1 cellular context compared by ENCODE assay signal in the genomic region with DNA sequence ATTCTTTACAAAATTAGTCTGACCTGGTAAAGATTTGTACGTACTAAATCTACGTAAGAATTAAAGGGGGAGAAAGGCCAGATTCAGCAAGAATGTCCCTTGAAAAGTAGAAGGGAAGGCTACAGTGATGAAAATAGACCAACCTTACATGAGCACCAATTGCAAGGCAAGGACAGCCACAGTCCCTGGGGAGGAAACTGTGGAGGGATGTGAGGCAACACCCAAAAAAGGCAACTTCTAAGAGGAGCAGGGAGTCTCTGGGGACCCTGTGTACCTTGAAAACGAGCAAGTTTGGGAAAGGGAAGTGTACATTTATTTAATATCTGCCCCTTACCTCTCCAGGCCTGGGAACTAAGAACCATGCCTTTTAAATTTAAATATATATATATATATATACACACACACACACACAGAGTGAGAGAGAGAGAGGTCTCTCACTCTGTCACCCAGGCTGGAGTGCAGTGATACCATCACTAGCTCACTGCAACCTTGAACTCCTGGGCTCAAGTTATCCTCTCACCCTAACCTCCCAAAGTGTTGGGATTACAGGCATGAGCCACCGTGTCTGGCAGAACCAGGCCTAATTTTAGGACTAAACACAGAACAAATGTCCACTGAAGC.
TF ChIP-seq lines count a peak whose summit lies in the region.

No MANE protein-coding gene starts in this region.

TF ChIP-seq in GM23338, 12 proteins besides CTCF, POLR2A, EP300 and RAD21:
- TF ChIP-seq, protein P1, sequence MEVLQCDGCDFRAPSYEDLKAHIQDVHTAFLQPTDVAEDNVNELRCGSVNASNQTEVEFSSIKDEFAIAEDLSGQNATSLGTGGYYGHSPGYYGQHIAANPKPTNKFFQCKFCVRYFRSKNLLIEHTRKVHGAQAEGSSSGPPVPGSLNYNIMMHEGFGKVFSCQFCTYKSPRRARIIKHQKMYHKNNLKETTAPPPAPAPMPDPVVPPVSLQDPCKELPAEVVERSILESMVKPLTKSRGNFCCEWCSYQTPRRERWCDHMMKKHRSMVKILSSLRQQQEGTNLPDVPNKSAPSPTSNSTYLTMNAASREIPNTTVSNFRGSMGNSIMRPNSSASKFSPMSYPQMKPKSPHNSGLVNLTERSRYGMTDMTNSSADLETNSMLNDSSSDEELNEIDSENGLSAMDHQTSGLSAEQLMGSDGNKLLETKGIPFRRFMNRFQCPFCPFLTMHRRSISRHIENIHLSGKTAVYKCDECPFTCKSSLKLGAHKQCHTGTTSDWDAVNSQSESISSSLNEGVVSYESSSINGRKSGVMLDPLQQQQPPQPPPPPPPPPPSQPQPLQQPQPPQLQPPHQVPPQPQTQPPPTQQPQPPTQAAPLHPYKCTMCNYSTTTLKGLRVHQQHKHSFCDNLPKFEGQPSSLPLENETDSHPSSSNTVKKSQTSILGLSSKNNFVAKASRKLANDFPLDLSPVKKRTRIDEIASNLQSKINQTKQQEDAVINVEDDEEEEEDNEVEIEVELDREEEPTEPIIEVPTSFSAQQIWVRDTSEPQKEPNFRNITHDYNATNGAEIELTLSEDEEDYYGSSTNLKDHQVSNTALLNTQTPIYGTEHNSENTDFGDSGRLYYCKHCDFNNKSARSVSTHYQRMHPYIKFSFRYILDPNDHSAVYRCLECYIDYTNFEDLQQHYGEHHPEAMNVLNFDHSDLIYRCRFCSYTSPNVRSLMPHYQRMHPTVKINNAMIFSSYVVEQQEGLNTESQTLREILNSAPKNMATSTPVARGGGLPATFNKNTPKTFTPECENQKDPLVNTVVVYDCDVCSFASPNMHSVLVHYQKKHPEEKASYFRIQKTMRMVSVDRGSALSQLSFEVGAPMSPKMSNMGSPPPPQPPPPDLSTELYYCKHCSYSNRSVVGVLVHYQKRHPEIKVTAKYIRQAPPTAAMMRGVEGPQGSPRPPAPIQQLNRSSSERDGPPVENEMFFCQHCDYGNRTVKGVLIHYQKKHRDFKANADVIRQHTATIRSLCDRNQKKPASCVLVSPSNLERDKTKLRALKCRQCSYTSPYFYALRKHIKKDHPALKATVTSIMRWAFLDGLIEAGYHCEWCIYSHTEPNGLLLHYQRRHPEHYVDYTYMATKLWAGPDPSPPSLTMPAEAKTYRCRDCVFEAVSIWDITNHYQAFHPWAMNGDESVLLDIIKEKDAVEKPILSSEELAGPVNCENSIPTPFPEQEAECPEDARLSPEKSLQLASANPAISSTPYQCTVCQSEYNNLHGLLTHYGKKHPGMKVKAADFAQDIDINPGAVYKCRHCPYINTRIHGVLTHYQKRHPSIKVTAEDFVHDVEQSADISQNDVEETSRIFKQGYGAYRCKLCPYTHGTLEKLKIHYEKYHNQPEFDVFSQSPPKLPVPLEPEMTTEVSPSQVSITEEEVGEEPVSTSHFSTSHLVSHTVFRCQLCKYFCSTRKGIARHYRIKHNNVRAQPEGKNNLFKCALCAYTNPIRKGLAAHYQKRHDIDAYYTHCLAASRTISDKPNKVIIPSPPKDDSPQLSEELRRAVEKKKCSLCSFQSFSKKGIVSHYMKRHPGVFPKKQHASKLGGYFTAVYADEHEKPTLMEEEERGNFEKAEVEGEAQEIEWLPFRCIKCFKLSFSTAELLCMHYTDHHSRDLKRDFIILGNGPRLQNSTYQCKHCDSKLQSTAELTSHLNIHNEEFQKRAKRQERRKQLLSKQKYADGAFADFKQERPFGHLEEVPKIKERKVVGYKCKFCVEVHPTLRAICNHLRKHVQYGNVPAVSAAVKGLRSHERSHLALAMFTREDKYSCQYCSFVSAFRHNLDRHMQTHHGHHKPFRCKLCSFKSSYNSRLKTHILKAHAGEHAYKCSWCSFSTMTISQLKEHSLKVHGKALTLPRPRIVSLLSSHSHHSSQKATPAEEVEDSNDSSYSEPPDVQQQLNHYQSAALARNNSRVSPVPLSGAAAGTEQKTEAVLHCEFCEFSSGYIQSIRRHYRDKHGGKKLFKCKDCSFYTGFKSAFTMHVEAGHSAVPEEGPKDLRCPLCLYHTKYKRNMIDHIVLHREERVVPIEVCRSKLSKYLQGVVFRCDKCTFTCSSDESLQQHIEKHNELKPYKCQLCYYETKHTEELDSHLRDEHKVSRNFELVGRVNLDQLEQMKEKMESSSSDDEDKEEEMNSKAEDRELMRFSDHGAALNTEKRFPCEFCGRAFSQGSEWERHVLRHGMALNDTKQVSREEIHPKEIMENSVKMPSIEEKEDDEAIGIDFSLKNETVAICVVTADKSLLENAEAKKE (CRISPR knock-in tag; IDR thresholded peaks at IDR 0.05): no peak
- TF ChIP-seq JUNB (IDR thresholded peaks at IDR 0.05; ENCODE audit: unreplicated experiment) (no peak), STAT1 (IDR thresholded peaks at IDR 0.05; ENCODE audit: unreplicated experiment) (no peak), ZNF114 (CRISPR knock-in tag; IDR thresholded peaks at IDR 0.05) (no peak), POLR2AphosphoS5 (IDR thresholded peaks at IDR 0.05; ENCODE audit: low read depth) (no peak), EZH2phosphoT487 (IDR thresholded peaks at IDR 0.05; ENCODE audit: unreplicated experiment) (no peak), EZH2 (IDR thresholded peaks at IDR 0.05; ENCODE audit: low read depth, unreplicated experiment) (no peak), NANOG (IDR thresholded peaks at IDR 0.05; ENCODE audit: borderline replicate concordance) (no peak)
- TF ChIP-seq, protein P2, sequence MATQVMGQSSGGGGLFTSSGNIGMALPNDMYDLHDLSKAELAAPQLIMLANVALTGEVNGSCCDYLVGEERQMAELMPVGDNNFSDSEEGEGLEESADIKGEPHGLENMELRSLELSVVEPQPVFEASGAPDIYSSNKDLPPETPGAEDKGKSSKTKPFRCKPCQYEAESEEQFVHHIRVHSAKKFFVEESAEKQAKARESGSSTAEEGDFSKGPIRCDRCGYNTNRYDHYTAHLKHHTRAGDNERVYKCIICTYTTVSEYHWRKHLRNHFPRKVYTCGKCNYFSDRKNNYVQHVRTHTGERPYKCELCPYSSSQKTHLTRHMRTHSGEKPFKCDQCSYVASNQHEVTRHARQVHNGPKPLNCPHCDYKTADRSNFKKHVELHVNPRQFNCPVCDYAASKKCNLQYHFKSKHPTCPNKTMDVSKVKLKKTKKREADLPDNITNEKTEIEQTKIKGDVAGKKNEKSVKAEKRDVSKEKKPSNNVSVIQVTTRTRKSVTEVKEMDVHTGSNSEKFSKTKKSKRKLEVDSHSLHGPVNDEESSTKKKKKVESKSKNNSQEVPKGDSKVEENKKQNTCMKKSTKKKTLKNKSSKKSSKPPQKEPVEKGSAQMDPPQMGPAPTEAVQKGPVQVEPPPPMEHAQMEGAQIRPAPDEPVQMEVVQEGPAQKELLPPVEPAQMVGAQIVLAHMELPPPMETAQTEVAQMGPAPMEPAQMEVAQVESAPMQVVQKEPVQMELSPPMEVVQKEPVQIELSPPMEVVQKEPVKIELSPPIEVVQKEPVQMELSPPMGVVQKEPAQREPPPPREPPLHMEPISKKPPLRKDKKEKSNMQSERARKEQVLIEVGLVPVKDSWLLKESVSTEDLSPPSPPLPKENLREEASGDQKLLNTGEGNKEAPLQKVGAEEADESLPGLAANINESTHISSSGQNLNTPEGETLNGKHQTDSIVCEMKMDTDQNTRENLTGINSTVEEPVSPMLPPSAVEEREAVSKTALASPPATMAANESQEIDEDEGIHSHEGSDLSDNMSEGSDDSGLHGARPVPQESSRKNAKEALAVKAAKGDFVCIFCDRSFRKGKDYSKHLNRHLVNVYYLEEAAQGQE (IDR thresholded peaks at IDR 0.05; ENCODE audit: unreplicated experiment): no peak
